8 cellular contexts compared by ENCODE assay signal in the genomic region with DNA sequence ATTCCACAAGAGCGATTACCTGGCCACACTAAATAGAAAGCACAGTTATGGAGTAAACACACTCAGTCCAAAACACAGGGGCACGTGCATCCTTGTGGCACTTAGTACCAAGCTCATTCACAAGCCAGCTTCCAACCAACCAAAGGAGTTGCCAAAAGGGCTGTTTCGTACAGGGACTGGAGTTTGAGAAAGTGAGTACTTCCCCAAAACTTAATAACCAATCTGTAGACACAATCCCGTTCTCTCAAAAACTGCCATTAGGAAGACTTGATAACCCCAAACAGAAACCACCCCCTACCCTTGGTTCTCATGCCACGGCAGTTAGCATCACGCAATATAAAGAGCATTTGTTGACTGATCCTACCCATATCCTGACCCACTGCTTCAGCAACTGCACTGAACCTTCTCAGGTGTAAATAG.
A peak's percentile ranks its signal among the peaks of the same experiment; 100 is the strongest.
DNase-seq lines count a peak whose midpoint lies in the region; ATAC-seq and TF ChIP-seq lines count a peak whose summit lies in the region.

No MANE protein-coding gene starts in this region.

- no peak overlapping the region for H3K27ac Mint-ChIP-seq in activated CD4-positive, alpha-beta T cell treated with anti-CD3 and anti-CD28 coated beads for 36 hours

- no peak overlapping the region for H3K4me2 ChIP-seq in MM.1S (ENCODE audit: low read depth, low read length)

- H3K4me1 ChIP-seq in MM.1S (ENCODE audit: low read length): peaks cover 19% of the 10 kb centered on the region
- peaks cover 56% of the 10 kb centered on the region for H3K4me1 ChIP-seq in lower lobe of right lung
- peaks cover 7 to 13% of the 10 kb centered on the region in 2 donors for H3K4me1 ChIP-seq in thyroid gland

- H3K36me3 ChIP-seq in MM.1S (replicated peaks; ENCODE audit: insufficient read depth, low read length) (no peaks in the 10 kb centered on the region), lower lobe of right lung (no peaks in the 10 kb centered on the region), thyroid gland (no peaks in the 10 kb centered on the region)

- no peaks in the 10 kb centered on the region for H3K36me3 Mint-ChIP-seq in activated CD4-positive, alpha-beta T cell treated with anti-CD3 and anti-CD28 coated beads for 36 hours (ENCODE audit: low read depth)

- no peaks in the 10 kb centered on the region for H3K27me3 ChIP-seq in MM.1S (replicated peaks; ENCODE audit: insufficient read depth, low read length)
- no peaks in the 10 kb centered on the region for H3K27me3 ChIP-seq in lower lobe of right lung (ENCODE audit: low read depth)
- no peaks in the 10 kb centered on the region for H3K27me3 ChIP-seq in thyroid gland

- H3K27ac ChIP-seq in MM.1S (ENCODE audit: low read length): no peak overlapping the region
- peak overlapping the region; percentile 91 for H3K27ac ChIP-seq in lower lobe of right lung
- H3K27ac ChIP-seq in thyroid gland: peak overlapping the region in 2 of 3 donors; percentile 45 to 53

- intact Hi-C loops in activated CD4-positive, alpha-beta T cell treated with anti-CD3 and anti-CD28 coated beads for 36 hours (cut with DNase I, micrococcal nuclease): loop anchor here in 1 of 2 experiments (5.0 kb wide), 1 partner anchor 50 kb away; no protein-coding TSS in a partner anchor
- intact Hi-C loops in lower lobe of right lung (cut with DNase I) (loop anchor here (10.0 kb wide), 1 partner anchor 93 kb away; no protein-coding TSS in a partner anchor), thyroid gland (cut with DNase I) (no loop called here)

- H3K9me3 Mint-ChIP-seq in activated CD4-positive, alpha-beta T cell treated with anti-CD3 and anti-CD28 coated beads for 36 hours (ENCODE audit: low read depth): no peaks in the 10 kb centered on the region

- H3K4me1 Mint-ChIP-seq in activated CD4-positive, alpha-beta T cell treated with anti-CD3 and anti-CD28 coated beads for 36 hours: peaks cover 40% of the 10 kb centered on the region

- 0 out of 2 replicates have a peak, but pooled peaks cover 4% of the 10 kb centered on the region for H3K79me2 ChIP-seq in MM.1S (ENCODE audit: low read length)

- no peak for TF ChIP-seq CTCF in MM.1S (IDR thresholded peaks at IDR 0.05; ENCODE audit: low read length)
- no peak for TF ChIP-seq CTCF in choroid plexus epithelial cell (conservative IDR thresholded peaks at IDR 0.05; ENCODE audit: low read depth, low read length)
- TF ChIP-seq CTCF in lower lobe of right lung (IDR thresholded peaks at IDR 0.05): no peak
- no peak for TF ChIP-seq CTCF in thyroid gland (IDR thresholded peaks at IDR 0.05)

- POLR2A ChIA-PET in activated CD4-positive, alpha-beta T cell treated with anti-CD3 and anti-CD28 coated beads for 36 hours (lab: Charles Lee): no interaction called here

- H3K4me3 Mint-ChIP-seq in activated CD4-positive, alpha-beta T cell treated with anti-CD3 and anti-CD28 coated beads for 36 hours: peak overlapping the region; percentile 76

- H3K9me3 ChIP-seq in MM.1S (replicated peaks; ENCODE audit: insufficient read depth, low read length) (no peaks in the 10 kb centered on the region), lower lobe of right lung (no peaks in the 10 kb centered on the region), thyroid gland (no peaks in the 10 kb centered on the region)

- H3F3A ChIP-seq in MM.1S (ENCODE audit: insufficient read depth, low read length): peaks cover 12% of the 10 kb centered on the region; the same call in 1 of the 2 replicates

- CTCF ChIA-PET in activated CD4-positive, alpha-beta T cell treated with anti-CD3 and anti-CD28 coated beads for 36 hours (lab: Charles Lee): no interaction called here

- H3K9me2 ChIP-seq in MM.1S (replicated peaks; ENCODE audit: insufficient read depth, low read length): no peaks in the 10 kb centered on the region

- H2AFZ ChIP-seq in MM.1S (ENCODE audit: low read length): no peak overlapping the region

- no peak for DNase-seq in activated CD4-positive, alpha-beta T cell treated with anti-CD3 and anti-CD28 coated beads for 36 hours
- DNase-seq in activated CD4-positive, alpha-beta T cell treated with anti-CD3 and anti-CD28 coated beads for 4 hours: no peak
- DNase-seq in MM.1S (no peak), choroid plexus epithelial cell (ENCODE audit: low read depth) (no peak), lower lobe of right lung (no peak), thyroid gland (no peak), NCI-H2029 (lab: John Stamatoyannopoulos, UW) (no peak), NCI-H1417 (lab: John Stamatoyannopoulos, UW) (no peak)

- no peaks in the 10 kb centered on the region for H3K27me3 Mint-ChIP-seq in activated CD4-positive, alpha-beta T cell treated with anti-CD3 and anti-CD28 coated beads for 36 hours

- H4K20me1 ChIP-seq in MM.1S (ENCODE audit: insufficient read depth, low read length): no peaks in the 10 kb centered on the region

- ATAC-seq in activated CD4-positive, alpha-beta T cell treated with anti-CD3 and anti-CD28 coated beads for 36 hours: peak; percentile 2
- peak; percentile 45 to 61 for ATAC-seq in lower lobe of right lung

- 45 to 61% methylated on average over 6 of the region's 6 CpGs for WGBS in thyroid gland, 2 donors

- H3K9ac ChIP-seq in MM.1S (ENCODE audit: low read length): no peak overlapping the region

- no peak for TF ChIP-seq POLR2A in thyroid gland (IDR thresholded peaks at IDR 0.05)

- H3K4me3 ChIP-seq in MM.1S (ENCODE audit: low read length) (peak overlapping the region; percentile 28; the same call in 1 of the 2 replicates), choroid plexus epithelial cell (ENCODE audit: low read depth, low read length) (peak overlapping the region; percentile 73), lower lobe of right lung (peak overlapping the region; percentile 73), thyroid gland (replicated peaks in 1 of 3) (peak overlapping the region in 1 of 3 donors; percentile 62)
